Comparison of ENCODE assay signal across 16 cellular contexts in the genomic region with DNA sequence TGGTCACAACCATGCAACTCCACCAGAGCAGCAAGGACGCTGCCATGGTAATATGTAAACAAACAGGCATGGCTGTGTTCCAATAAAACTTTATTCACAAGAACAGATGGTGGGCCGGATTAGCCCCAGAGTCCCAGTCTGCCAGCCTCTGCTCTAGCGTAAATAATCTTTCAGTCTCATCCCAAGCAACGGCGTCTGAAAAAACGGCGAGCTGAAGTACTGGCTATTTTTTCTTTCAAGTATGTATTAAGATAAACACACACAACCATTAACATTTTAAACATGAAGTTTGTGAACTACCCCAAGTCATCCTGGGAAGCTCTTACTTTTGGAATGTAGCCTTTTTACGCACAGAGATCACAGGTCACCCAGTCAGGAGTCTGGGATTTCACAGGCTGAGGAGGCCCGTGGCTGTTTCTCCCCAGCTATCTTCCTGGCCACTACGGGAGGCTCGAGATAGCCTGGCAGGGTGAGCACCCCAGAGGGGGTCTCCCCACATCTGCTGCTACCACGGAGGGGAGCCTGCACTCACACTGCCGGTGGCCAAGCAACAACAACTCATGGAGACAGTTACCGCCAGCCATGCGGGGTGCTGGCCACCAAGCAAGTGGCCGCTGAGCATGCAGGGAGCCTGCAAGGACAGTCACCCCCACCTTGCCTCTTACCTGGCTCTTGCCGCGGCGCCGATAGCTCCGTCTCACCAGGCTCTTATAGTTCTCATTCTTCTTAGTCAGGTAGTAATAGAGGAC.
DNase-seq lines count a peak whose midpoint lies in the region; ATAC-seq and TF ChIP-seq lines count a peak whose summit lies in the region.
"Had no signal": no experiment of that assay in that cellular context is flagged by ENCODE, and none has a peak within 500 bp of the region (broad histone marks: within the 10 kb centered on the region; RNA-seq: fewer than 3 reads in every experiment).

No MANE protein-coding gene starts in this region.

- DNase-seq in EH (ENCODE audit: low read depth) (peak; percentile 37), NCI-H69 (lab: John Stamatoyannopoulos, UW) (peak; percentile 45), dorsolateral prefrontal cortex (no peak), posterior cingulate gyrus (no peak), left colon (no peak)
- no peak for DNase-seq in activated CD8-positive, alpha-beta T cell treated with anti-CD3 and anti-CD28 coated beads, Interleukin-2, amount 10 ng/mL, durations not matched to agents 7 days and 5 days
- no peak for DNase-seq in stimulated activated CD4-positive, alpha-beta T cell treated with anti-CD3 and anti-CD28 coated beads, Interleukin-15, amount 100 ng/mL, for 24 hours
- DNase-seq: activated CD4-positive, alpha-beta T cell treated with anti-CD3 and anti-CD28 coated beads, Interleukin-2, amount 50 U/mL, for 1 hour; aorta; CD4-positive, alpha-beta memory T cell; Karpas-422; naive B cell; stimulated activated CD4-positive, alpha-beta T cell treated with anti-CD3 and anti-CD28 coated beads, Interleukin-4, amount 100 ng/mL, for 4 hours; T-helper 9 cell had no signal

- no peak for ATAC-seq in activated CD8-positive, alpha-beta T cell treated with anti-CD3 and anti-CD28 coated beads, Interleukin-2, amount 10 ng/mL, durations not matched to agents 7 days and 5 days
- no peak for ATAC-seq in left colon
- ATAC-seq: stimulated activated effector memory CD8-positive, alpha-beta T cell treated with anti-CD3 and anti-CD28 coated beads, Interleukin-12 subunit alpha, Interleukin-12 subunit beta, amount 100 ng/mL, for 72 hours had no signal

- peak overlapping the region in 50 of 59 donors; percentile 3 to 92 (median 79) for H3K27ac ChIP-seq in dorsolateral prefrontal cortex
- peak overlapping the region; percentile 99 for H3K27ac ChIP-seq in rectal smooth muscle tissue (ENCODE audit: low read depth, low read length)

- H3K27me3 Mint-ChIP-seq in activated CD8-positive, alpha-beta T cell treated with anti-CD3 and anti-CD28 coated beads, Interleukin-2, amount 10 ng/mL, durations not matched to agents 7 days and 5 days (ENCODE audit: low read depth): no peaks in the 10 kb centered on the region
- H3K27me3 Mint-ChIP-seq: CD4-positive, alpha-beta memory T cell; naive B cell had no signal

- no peak overlapping the region for H3K9ac ChIP-seq in rectal smooth muscle tissue (ENCODE audit: low read length)

- H3K27me3 ChIP-seq in dorsolateral prefrontal cortex (no peaks in the 10 kb centered on the region), rectal smooth muscle tissue (ENCODE audit: control insufficient read depth, insufficient read depth, low read length) (no peaks in the 10 kb centered on the region)

- no peaks in the 10 kb centered on the region for H3K4me1 Mint-ChIP-seq in activated CD8-positive, alpha-beta T cell treated with anti-CD3 and anti-CD28 coated beads, Interleukin-2, amount 10 ng/mL, durations not matched to agents 7 days and 5 days (ENCODE audit: low read depth)

- TF ChIP-seq CTCF in dorsolateral prefrontal cortex (IDR thresholded peaks at IDR 0.05 in 54 of 56, conservative IDR thresholded peaks at IDR 0.05 in 2 of 56; ENCODE audit: low read depth in 1 of 56, partially characterized antibody in 56 of 56): no peak

- no peak overlapping the region for H3K4me3 ChIP-seq in dorsolateral prefrontal cortex
- H3K4me3 ChIP-seq in rectal smooth muscle tissue (ENCODE audit: low read length): no peak overlapping the region

- POLR2A ChIA-PET in activated CD8-positive, alpha-beta T cell treated with anti-CD3 and anti-CD28 coated beads, Interleukin-2, amount 10 ng/mL, durations not matched to agents 7 days and 5 days (lab: Charles Lee): no interaction called here

- intact Hi-C loops in dorsolateral prefrontal cortex (cut with DNase I): no loop called here
- intact Hi-C loops in posterior cingulate gyrus (cut with DNase I): no loop called here
- intact Hi-C loops in left colon (cut with DNase I, micrococcal nuclease): no loop called here

- CTCF ChIA-PET in activated CD8-positive, alpha-beta T cell treated with anti-CD3 and anti-CD28 coated beads, Interleukin-2, amount 10 ng/mL, durations not matched to agents 7 days and 5 days (lab: Charles Lee): no interaction called here

- no peak overlapping the region for H3K4me3 Mint-ChIP-seq in activated CD8-positive, alpha-beta T cell treated with anti-CD3 and anti-CD28 coated beads, Interleukin-2, amount 10 ng/mL, durations not matched to agents 7 days and 5 days
- H3K4me3 Mint-ChIP-seq: CD4-positive, alpha-beta memory T cell; naive B cell; stimulated activated effector memory CD8-positive, alpha-beta T cell treated with anti-CD3 and anti-CD28 coated beads, Interleukin-12 subunit alpha, Interleukin-12 subunit beta, amount 100 ng/mL, for 72 hours had no signal

- H3K9me3 Mint-ChIP-seq in activated CD8-positive, alpha-beta T cell treated with anti-CD3 and anti-CD28 coated beads, Interleukin-2, amount 10 ng/mL, durations not matched to agents 7 days and 5 days (ENCODE audit: insufficient read depth): no peaks in the 10 kb centered on the region
- H3K9me3 Mint-ChIP-seq: CD4-positive, alpha-beta memory T cell; naive B cell; stimulated activated effector memory CD8-positive, alpha-beta T cell treated with anti-CD3 and anti-CD28 coated beads, Interleukin-12 subunit alpha, Interleukin-12 subunit beta, amount 100 ng/mL, for 72 hours had no signal

- H3K36me3 ChIP-seq in rectal smooth muscle tissue (ENCODE audit: control insufficient read depth, insufficient read depth, low read length): peaks cover 21% of the 10 kb centered on the region

- H3K4me1 ChIP-seq in rectal smooth muscle tissue (ENCODE audit: control insufficient read depth, insufficient read depth, low read length): peaks cover 35% of the 10 kb centered on the region

- no peak overlapping the region for H3K27ac Mint-ChIP-seq in activated CD8-positive, alpha-beta T cell treated with anti-CD3 and anti-CD28 coated beads, Interleukin-2, amount 10 ng/mL, durations not matched to agents 7 days and 5 days
- H3K27ac Mint-ChIP-seq: stimulated activated effector memory CD8-positive, alpha-beta T cell treated with anti-CD3 and anti-CD28 coated beads, Interleukin-12 subunit alpha, Interleukin-12 subunit beta, amount 100 ng/mL, for 72 hours had no signal

- H3K36me3 Mint-ChIP-seq in activated CD8-positive, alpha-beta T cell treated with anti-CD3 and anti-CD28 coated beads, Interleukin-2, amount 10 ng/mL, durations not matched to agents 7 days and 5 days (ENCODE audit: low read depth): peaks cover 15% of the 10 kb centered on the region

Comparison
In these comparisons a context has a peak if more than half of its experiments do, and no peak if none do; other contexts are left out.
1. DNase-seq: peak in EH (single experiment) and NCI-H69 (single experiment); none in dorsolateral prefrontal cortex (0 of 10), activated CD8-positive, alpha-beta T cell treated with anti-CD3 and anti-CD28 coated beads, Interleukin-2, amount 10 ng/mL, durations not matched to agents 7 days and 5 days (single experiment), posterior cingulate gyrus (0 of 10), left colon (0 of 2) and stimulated activated CD4-positive, alpha-beta T cell treated with anti-CD3 and anti-CD28 coated beads, Interleukin-15, amount 100 ng/mL, for 24 hours (single experiment).